Comparison of ENCODE assay signal across 11 cellular contexts in the genomic region with DNA sequence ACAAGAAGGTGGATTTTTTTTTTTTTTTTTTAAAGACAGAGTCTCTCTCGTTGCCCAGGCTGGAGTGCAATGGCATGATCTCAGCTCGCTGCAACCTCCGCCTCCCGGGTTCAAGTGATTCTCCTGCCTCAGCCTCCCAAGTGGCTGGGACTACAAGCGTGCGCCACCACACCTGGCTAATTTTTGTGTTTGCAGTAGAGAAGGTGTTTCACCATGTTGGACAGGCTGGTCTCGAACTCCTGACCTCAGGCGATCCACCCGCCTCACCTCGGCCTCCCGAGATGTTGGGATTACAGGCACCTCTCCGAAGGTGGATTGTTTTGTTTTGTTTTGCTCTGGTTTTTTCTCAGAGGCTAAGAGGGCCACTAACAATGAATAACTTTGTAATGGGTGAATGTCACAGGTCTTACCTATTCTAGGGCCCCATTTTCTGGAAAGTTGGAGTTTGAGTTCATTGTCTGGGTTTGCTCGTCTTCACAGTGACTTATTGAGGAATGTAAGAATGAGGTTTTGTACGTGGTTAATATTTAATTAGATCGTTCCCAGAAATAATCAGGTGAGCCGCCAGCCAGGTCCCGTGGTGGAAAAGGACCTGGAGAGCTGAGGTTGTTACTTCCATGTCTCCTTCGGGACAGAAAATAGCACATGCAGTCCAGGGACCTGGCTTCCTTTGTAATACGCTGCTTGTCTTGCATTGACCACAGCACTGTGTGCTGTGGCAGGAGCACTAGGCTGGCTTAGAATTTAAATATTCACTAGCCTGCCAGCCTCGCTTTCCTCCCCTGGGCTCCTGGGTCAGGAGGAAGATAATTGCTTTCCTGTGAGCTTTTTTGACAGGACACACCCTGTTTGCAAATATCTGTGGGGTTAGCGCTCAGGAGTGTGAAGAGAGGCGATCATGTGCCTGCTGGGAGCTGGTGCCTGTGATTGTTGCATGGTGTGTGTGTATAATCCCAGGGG. TPM values are rescaled to one million over a fixed set of nuclear protein-coding genes. Genes with fewer than 3 reads are reported as not detected.
DNase-seq lines count a peak whose midpoint lies in the region; ATAC-seq and TF ChIP-seq lines count a peak whose summit lies in the region.
"Had no signal": no experiment of that assay in that cellular context is flagged by ENCODE, and none has a peak within 500 bp of the region (broad histone marks: within the 10 kb centered on the region; RNA-seq: fewer than 3 reads in every experiment).

No MANE protein-coding gene starts in this region.

- H3K27me3 ChIP-seq in Loucy (ENCODE audit: insufficient read depth, low read length, poor library complexity, severe bottlenecking) (no peaks in the 10 kb centered on the region), gastrocnemius medialis (no peaks in the 10 kb centered on the region)

- peak overlapping the region; percentile 75 for H3K9ac ChIP-seq in Loucy (ENCODE audit: low read depth, low read length, poor library complexity, severe bottlenecking)

- H3K79me2 ChIP-seq in Loucy (ENCODE audit: insufficient read depth, low read length): peaks cover 67% of the 10 kb centered on the region

- TF ChIP-seq CTCF in Loucy (conservative IDR thresholded peaks at IDR 0.05; ENCODE audit: low read length) (no peak), gastrocnemius medialis (IDR thresholded peaks at IDR 0.05 in 4 of 5, conservative IDR thresholded peaks at IDR 0.05 in 1 of 5) (no peak)

- no peak overlapping the region for H3K27ac ChIP-seq in gastrocnemius medialis
- H3K27ac ChIP-seq: cardiac muscle cell, SK-N-MC had no signal

- H3K9me2 ChIP-seq in Loucy (replicated peaks; ENCODE audit: low read depth, low read length): no peaks in the 10 kb centered on the region

- peaks cover 6% of the 10 kb centered on the region for H3K36me3 Mint-ChIP-seq in central memory CD8-positive, alpha-beta T cell (ENCODE audit: insufficient read depth)
- no peaks in the 10 kb centered on the region for H3K36me3 Mint-ChIP-seq in natural killer cell treated with Interleukin-12 subunit alpha and Interleukin-12 subunit beta and Interleukin-15 and Interleukin-18, amount 100 ng/mL, for 72 hours

- H3K27me3 Mint-ChIP-seq in central memory CD8-positive, alpha-beta T cell: no peaks in the 10 kb centered on the region
- H3K27me3 Mint-ChIP-seq in natural killer cell treated with Interleukin-12 subunit alpha and Interleukin-12 subunit beta and Interleukin-15 and Interleukin-18, amount 100 ng/mL, for 72 hours: no peaks in the 10 kb centered on the region

- intact Hi-C loops in gastrocnemius medialis (cut with DNase I; ENCODE audit: low total_unique reads): no loop called here

- no peak for ATAC-seq in central memory CD8-positive, alpha-beta T cell (replicated peaks; ENCODE audit: extremely low read depth, poor library complexity, severe bottlenecking)
- ATAC-seq in natural killer cell treated with Interleukin-12 subunit alpha and Interleukin-12 subunit beta and Interleukin-15 and Interleukin-18, amount 100 ng/mL, for 72 hours: no peak
- ATAC-seq in gastrocnemius medialis: no peak
- no peak for ATAC-seq in HG02981 (IDR thresholded peaks at IDR 0.05; ENCODE audit: unreplicated experiment)
- no peak for ATAC-seq in HG03565 (IDR thresholded peaks at IDR 0.05; ENCODE audit: unreplicated experiment)

- H3K36me3 ChIP-seq in Loucy (ENCODE audit: insufficient read depth, low read length) (no peaks in the 10 kb centered on the region), gastrocnemius medialis (no peaks in the 10 kb centered on the region)
- H3K36me3 ChIP-seq: cardiac muscle cell had no signal

- H4K20me1 ChIP-seq in Loucy (ENCODE audit: insufficient read depth, low read length, poor library complexity, severe bottlenecking): peaks cover 22% of the 10 kb centered on the region

- H3K27ac Mint-ChIP-seq in central memory CD8-positive, alpha-beta T cell (ENCODE audit: low read depth): peak overlapping the region; percentile 61
- H3K27ac Mint-ChIP-seq in natural killer cell treated with Interleukin-12 subunit alpha and Interleukin-12 subunit beta and Interleukin-15 and Interleukin-18, amount 100 ng/mL, for 72 hours: peak overlapping the region; percentile 78 to 85

- peak overlapping the region; percentile 88 for H3K4me3 ChIP-seq in Loucy (ENCODE audit: low read length, poor library complexity, severe bottlenecking)
- peak overlapping the region in 1 of 4 donors; percentile 65 for H3K4me3 ChIP-seq in gastrocnemius medialis

- peak overlapping the region; percentile 99 for H3K4me3 Mint-ChIP-seq in central memory CD8-positive, alpha-beta T cell
- H3K4me3 Mint-ChIP-seq in natural killer cell treated with Interleukin-12 subunit alpha and Interleukin-12 subunit beta and Interleukin-15 and Interleukin-18, amount 100 ng/mL, for 72 hours: peak overlapping the region; percentile 92

- no peaks in the 10 kb centered on the region for H3K9me3 Mint-ChIP-seq in central memory CD8-positive, alpha-beta T cell
- H3K9me3 Mint-ChIP-seq in natural killer cell treated with Interleukin-12 subunit alpha and Interleukin-12 subunit beta and Interleukin-15 and Interleukin-18, amount 100 ng/mL, for 72 hours: no peaks in the 10 kb centered on the region

- DNase-seq in Caki2 (ENCODE audit: low read depth): peak; percentile 79
- DNase-seq in central memory CD8-positive, alpha-beta T cell (ENCODE audit: low spot score in 2 of 2): no peak
- no peak for DNase-seq in natural killer cell treated with Interleukin-12 subunit alpha and Interleukin-12 subunit beta and Interleukin-15 and Interleukin-18, amount 100 ng/mL, for 72 hours (ENCODE audit: low spot score)
- DNase-seq in DMS114 treated with DMSO at 0.1 percent for 48 hours (lab: John Stamatoyannopoulos, UW; ENCODE audit: unreplicated experiment): no peak
- DNase-seq in gastrocnemius medialis: no peak
- DNase-seq: stimulated activated CD8-positive, alpha-beta memory T cell treated with anti-CD3 and anti-CD28 coated beads, Interleukin-4, amount 100 ng/mL, for 48 hours had no signal

- no peaks in the 10 kb centered on the region for H3F3A ChIP-seq in Loucy (ENCODE audit: low read depth)

- H3K4me1 Mint-ChIP-seq in central memory CD8-positive, alpha-beta T cell: peaks cover 59% of the 10 kb centered on the region
- peaks cover 32 to 38% of the 10 kb centered on the region in 2 donors for H3K4me1 Mint-ChIP-seq in natural killer cell treated with Interleukin-12 subunit alpha and Interleukin-12 subunit beta and Interleukin-15 and Interleukin-18, amount 100 ng/mL, for 72 hours (ENCODE audit: low read depth in 2 of 2)

- H3K4me1 ChIP-seq in Loucy (ENCODE audit: insufficient read depth, low read length, poor library complexity, severe bottlenecking) (peaks cover 37% of the 10 kb centered on the region), gastrocnemius medialis (peaks cover 32 to 39% of the 10 kb centered on the region in 2 donors)

- in situ Hi-C loops in Caki2 (cut with HindIII; ENCODE audit: low pct_unique_long_range_greater_than_20kb, low sequenced_read_pairs): no loop called here
- in situ Hi-C loops in gastrocnemius medialis (cut with MboI; ENCODE audit: low sequenced_read_pairs in 4 of 4): no loop called here

- no peaks in the 10 kb centered on the region for H3K9me3 ChIP-seq in Loucy (ENCODE audit: insufficient read depth, low read depth, low read length)
- no peaks in the 10 kb centered on the region for H3K9me3 ChIP-seq in gastrocnemius medialis

- H3K4me2 ChIP-seq in Loucy (ENCODE audit: low read depth, low read length, poor library complexity, severe bottlenecking): peak overlapping the region; percentile 83

- TF ChIP-seq POLR2A in gastrocnemius medialis (IDR thresholded peaks at IDR 0.05): no peak

- H2AFZ ChIP-seq in Loucy (ENCODE audit: low read length): no peak overlapping the region

RNA-seq across cellular contexts. Expression of gene HIP1R, which starts 2.3 kb away (rescaled TPM):
- 56.1 and 67.4 TPM in 2 replicates for total RNA-seq in Caki2 (2014; rRNA removed; shearing (Covaris generic); ENCODE audit: low replicate concordance)
- total RNA-seq in natural killer cell treated with Interleukin-12 subunit alpha and Interleukin-12 subunit beta and Interleukin-15 and Interleukin-18, amount 100 ng/mL, for 72 hours: 10 to 100 TPM; 14.8 to 48.9 TPM
- total RNA-seq in gastrocnemius medialis: 10 to 100 TPM in 3 of 4 donors, 1 to 10 TPM in 1; 9.3 to 14.8 (median 14.5) TPM

RNA-seq across cellular contexts. Expression of gene VPS37B, which starts 58.3 kb away (rescaled TPM):
- total RNA-seq in Caki2 (2014; rRNA removed; shearing (Covaris generic); ENCODE audit: low replicate concordance): 37.8 and 42.2 TPM in 2 replicates
- total RNA-seq in natural killer cell treated with Interleukin-12 subunit alpha and Interleukin-12 subunit beta and Interleukin-15 and Interleukin-18, amount 100 ng/mL, for 72 hours: 10 to 100 TPM; 42.6 to 46.9 TPM
- 1 to 10 TPM; 4.8 to 8.2 (median 7.6) TPM for total RNA-seq in gastrocnemius medialis
